Comparison of ENCODE assay signal across 16 cellular contexts in the genomic region with DNA sequence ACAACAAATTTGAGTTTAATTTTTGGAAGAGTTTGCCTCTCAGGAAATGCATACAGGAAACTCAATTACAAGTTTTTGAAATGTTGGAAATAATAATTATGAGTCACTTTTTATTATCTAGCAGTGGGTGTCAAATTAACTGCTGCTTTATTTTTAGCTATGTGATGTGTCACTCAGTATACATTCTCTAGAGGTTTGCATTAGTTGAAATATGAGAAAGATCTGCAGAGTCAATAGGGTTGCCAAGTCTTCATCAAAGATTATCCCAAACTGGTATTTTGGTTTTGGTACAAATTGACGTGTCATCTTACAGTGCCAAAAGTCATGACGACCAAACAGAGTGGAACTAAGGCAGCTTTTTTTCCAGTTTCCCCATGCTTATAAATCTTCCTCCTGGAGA. TPM values are rescaled to one million over a fixed set of nuclear protein-coding genes. Genes with fewer than 3 reads are reported as not detected.
A peak's percentile ranks its signal among the peaks of the same experiment; 100 is the strongest.
DNase-seq lines count a peak whose midpoint lies in the region; ATAC-seq, FAIRE-seq and TF ChIP-seq lines count a peak whose summit lies in the region.
"Had no signal": no experiment of that assay in that cellular context is flagged by ENCODE, and none has a peak within 500 bp of the region (broad histone marks: within the 10 kb centered on the region; RNA-seq: fewer than 3 reads in every experiment).

No MANE protein-coding gene starts in this region.

- CTCF ChIA-PET in activated CD4-positive, alpha-beta T cell treated with anti-CD3 and anti-CD28 coated beads, Interleukin-2, amount 10 ng/mL, durations not matched to agents 7 days and 5 days (lab: Charles Lee) = interaction anchor here (0.9 to 2.3 kb wide), 2 partner anchors 22 to 30 kb away, joined by 3 to 7 read pairs; no protein-coding TSS in a partner anchor

- POLR2A ChIA-PET in activated CD4-positive, alpha-beta T cell treated with anti-CD3 and anti-CD28 coated beads, Interleukin-2, amount 10 ng/mL, durations not matched to agents 7 days and 5 days (lab: Charles Lee) = no interaction called here

- no peak overlapping the region for H3K27ac Mint-ChIP-seq in astrocyte (ENCODE audit: unreplicated experiment)
- no peak overlapping the region for H3K27ac Mint-ChIP-seq in activated CD4-positive, alpha-beta T cell treated with anti-CD3 and anti-CD28 coated beads, Interleukin-2, amount 10 ng/mL, durations not matched to agents 7 days and 5 days
- H3K27ac Mint-ChIP-seq: activated naive CD8-positive, alpha-beta T cell treated with anti-CD3 and anti-CD28 coated beads for 36 hours; CD14-positive monocyte; type B pancreatic cell; WTC11 had no signal

- H3K4me3 Mint-ChIP-seq in astrocyte (ENCODE audit: unreplicated experiment) = no peak overlapping the region
- H3K4me3 Mint-ChIP-seq in activated T-cell treated with anti-CD3 and anti-CD28 coated beads, Interleukin-2, amount 50 U/mL, for 4 hours = no peak overlapping the region
- H3K4me3 Mint-ChIP-seq in activated CD4-positive, alpha-beta T cell treated with anti-CD3 and anti-CD28 coated beads, Interleukin-2, amount 10 ng/mL, durations not matched to agents 7 days and 5 days = no peak overlapping the region
- H3K4me3 Mint-ChIP-seq: activated naive CD8-positive, alpha-beta T cell treated with anti-CD3 and anti-CD28 coated beads for 36 hours; CD14-positive monocyte; type B pancreatic cell; WTC11 had no signal

- H3K27ac ChIP-seq in astrocyte (ENCODE audit: low read depth, low read length) (no peak overlapping the region), osteoblast (ENCODE audit: low read depth, low read length) (peak overlapping the region; percentile 26)
- H3K27ac ChIP-seq: hepatocyte had no signal

- ATAC-seq in activated T-cell treated with anti-CD3 and anti-CD28 coated beads, Interleukin-2, amount 50 U/mL, for 4 hours = no peak

- FAIRE-seq in astrocyte (lab: Jason Lieb, UNC) (peak; percentile 69), D721Med (lab: Jason Lieb, UNC) (no peak)

- DNase-seq in DMS53 (lab: John Stamatoyannopoulos, UW) (peak; percentile 70), astrocyte (ENCODE audit: low read depth) (peak; percentile 62), osteoblast (ENCODE audit: insufficient read length, low spot score, missing footprints) (no peak), GOT3 (lab: John Stamatoyannopoulos, UW) (no peak), D721Med (ENCODE audit: insufficient read length, low spot score) (no peak)
- no peak for DNase-seq in activated T-cell treated with anti-CD3 and anti-CD28 coated beads, Interleukin-2, amount 50 U/mL, for 4 hours
- DNase-seq in activated CD4-positive, alpha-beta T cell treated with anti-CD3 and anti-CD28 coated beads, Interleukin-2, amount 10 ng/mL, durations not matched to agents 7 days and 5 days = no peak
- DNase-seq: activated CD8-positive, alpha-beta memory T cell treated with anti-CD3 and anti-CD28 coated beads, Interleukin-2, amount 50 U/mL, for 48 hours; activated naive CD8-positive, alpha-beta T cell treated with anti-CD3 and anti-CD28 coated beads for 36 hours; GDM1; retina had no signal

- H3K79me2 ChIP-seq in astrocyte (ENCODE audit: insufficient read depth, low read length) = no peaks in the 10 kb centered on the region
- H3K79me2 ChIP-seq in osteoblast (ENCODE audit: insufficient read depth, low read length) = no peaks in the 10 kb centered on the region
- H3K79me2 ChIP-seq: hepatocyte had no signal

- no peak for TF ChIP-seq EP300 in Ishikawa (IDR thresholded peaks at IDR 0.05; ENCODE audit: borderline replicate concordance)

- TF ChIP-seq CTCF in astrocyte (IDR thresholded peaks at IDR 0.05; ENCODE audit: insufficient read depth, low read depth, low read length) (no peak), osteoblast (IDR thresholded peaks at IDR 0.05; ENCODE audit: extremely low read depth, low read depth, low read length) (no peak), D721Med (IDR thresholded peaks at IDR 0.05; ENCODE audit: insufficient read depth, missing control alignments) (no peak)

- no peaks in the 10 kb centered on the region for H3K9me3 Mint-ChIP-seq in astrocyte (ENCODE audit: unreplicated experiment)
- H3K9me3 Mint-ChIP-seq in activated T-cell treated with anti-CD3 and anti-CD28 coated beads, Interleukin-2, amount 50 U/mL, for 4 hours = no peaks in the 10 kb centered on the region
- H3K9me3 Mint-ChIP-seq in activated CD4-positive, alpha-beta T cell treated with anti-CD3 and anti-CD28 coated beads, Interleukin-2, amount 10 ng/mL, durations not matched to agents 7 days and 5 days = no peaks in the 10 kb centered on the region
- H3K9me3 Mint-ChIP-seq: activated naive CD8-positive, alpha-beta T cell treated with anti-CD3 and anti-CD28 coated beads for 36 hours; CD14-positive monocyte; type B pancreatic cell; WTC11 had no signal

- H2AFZ ChIP-seq in astrocyte (ENCODE audit: low read depth, low read length) (no peak overlapping the region), osteoblast (ENCODE audit: low read length) (no peak overlapping the region)
- H2AFZ ChIP-seq: hepatocyte had no signal

- H3K9me3 ChIP-seq in astrocyte (ENCODE audit: insufficient read depth, low read depth, low read length) = no peaks in the 10 kb centered on the region
- H3K9me3 ChIP-seq in osteoblast (ENCODE audit: low read depth, low read length) = no peaks in the 10 kb centered on the region

- H3K4me3 ChIP-seq in astrocyte (ENCODE audit: insufficient read depth, low read depth, low read length) (no peak overlapping the region), osteoblast (ENCODE audit: insufficient read depth, low read length) (peak overlapping the region; percentile 12)
- H3K4me3 ChIP-seq: hepatocyte had no signal

- H3K4me2 ChIP-seq in astrocyte (ENCODE audit: low read length) = peak overlapping the region; percentile 49
- peak overlapping the region; percentile 37 for H3K4me2 ChIP-seq in osteoblast (ENCODE audit: insufficient read depth, low read length)

- peaks cover 12% of the 10 kb centered on the region for H3K4me1 Mint-ChIP-seq in astrocyte (ENCODE audit: low read depth, unreplicated experiment)
- H3K4me1 Mint-ChIP-seq in activated T-cell treated with anti-CD3 and anti-CD28 coated beads, Interleukin-2, amount 50 U/mL, for 4 hours (ENCODE audit: low read depth) = no peaks in the 10 kb centered on the region
- H3K4me1 Mint-ChIP-seq in activated CD4-positive, alpha-beta T cell treated with anti-CD3 and anti-CD28 coated beads, Interleukin-2, amount 10 ng/mL, durations not matched to agents 7 days and 5 days = peaks cover 20% of the 10 kb centered on the region

- H3K27me3 Mint-ChIP-seq in astrocyte (ENCODE audit: low read depth, unreplicated experiment) = no peaks in the 10 kb centered on the region
- peaks cover 20% of the 10 kb centered on the region for H3K27me3 Mint-ChIP-seq in activated T-cell treated with anti-CD3 and anti-CD28 coated beads, Interleukin-2, amount 50 U/mL, for 4 hours (ENCODE audit: low read depth)
- H3K27me3 Mint-ChIP-seq in activated CD4-positive, alpha-beta T cell treated with anti-CD3 and anti-CD28 coated beads, Interleukin-2, amount 10 ng/mL, durations not matched to agents 7 days and 5 days = peaks cover 19% of the 10 kb centered on the region

- H4K20me1 ChIP-seq in astrocyte (ENCODE audit: insufficient read depth, low read length) (no peaks in the 10 kb centered on the region), osteoblast (ENCODE audit: insufficient read depth, low read length) (no peaks in the 10 kb centered on the region)

- H3K9ac ChIP-seq in astrocyte (ENCODE audit: low read length) = no peak overlapping the region

- peaks cover 10% of the 10 kb centered on the region for H3K4me1 ChIP-seq in astrocyte (ENCODE audit: insufficient read depth, low read length)
- peaks cover 17% of the 10 kb centered on the region for H3K4me1 ChIP-seq in osteoblast (ENCODE audit: insufficient read depth, low read length)

- H3K36me3 Mint-ChIP-seq in astrocyte (ENCODE audit: low read depth, unreplicated experiment) = no peaks in the 10 kb centered on the region
- H3K36me3 Mint-ChIP-seq in activated T-cell treated with anti-CD3 and anti-CD28 coated beads, Interleukin-2, amount 50 U/mL, for 4 hours (ENCODE audit: insufficient read depth) = no peaks in the 10 kb centered on the region
- no peaks in the 10 kb centered on the region for H3K36me3 Mint-ChIP-seq in activated CD4-positive, alpha-beta T cell treated with anti-CD3 and anti-CD28 coated beads, Interleukin-2, amount 10 ng/mL, durations not matched to agents 7 days and 5 days (ENCODE audit: low read depth)
- H3K36me3 Mint-ChIP-seq: activated naive CD8-positive, alpha-beta T cell treated with anti-CD3 and anti-CD28 coated beads for 36 hours; CD14-positive monocyte; type B pancreatic cell; WTC11 had no signal

- peaks cover 3% of the 10 kb centered on the region for H3K27me3 ChIP-seq in astrocyte (ENCODE audit: insufficient read depth, low read length)
- peaks cover 24% of the 10 kb centered on the region for H3K27me3 ChIP-seq in osteoblast (ENCODE audit: insufficient read depth, low read length)
- H3K27me3 ChIP-seq: hepatocyte had no signal

- no peak for TF ChIP-seq RAD21 in Ishikawa (IDR thresholded peaks at IDR 0.05; ENCODE audit: low read depth)

- H3K36me3 ChIP-seq in astrocyte (ENCODE audit: insufficient read depth, low read length) (no peaks in the 10 kb centered on the region), osteoblast (ENCODE audit: insufficient read depth, low read length) (no peaks in the 10 kb centered on the region)

TF ChIP-seq in Ishikawa, 13 proteins besides CTCF, POLR2A, EP300 and RAD21:
- TF ChIP-seq NFIC (IDR thresholded peaks at IDR 0.05) (peak; percentile 21; the same call in 1 of the 2 replicates), TEAD4 (IDR thresholded peaks at IDR 0.05) (no peak)

RNA-seq across cellular contexts. Expression of gene DIPK1A, which starts 54.3 kb away (rescaled TPM):
- total RNA-seq in astrocyte (8.4 and 8.7 TPM in 2 replicates), osteoblast (29.0 and 29.8 TPM in 2 replicates)
- total RNA-seq in activated T-cell treated with anti-CD3 and anti-CD28 coated beads, Interleukin-2, amount 50 U/mL, for 4 hours = 1 to 10 TPM; 3.6 to 5.3 (median 4.2) TPM
- total RNA-seq in activated CD4-positive, alpha-beta T cell treated with anti-CD3 and anti-CD28 coated beads, Interleukin-2, amount 10 ng/mL, durations not matched to agents 7 days and 5 days = 10 to 100 TPM; 17.7 to 19.1 TPM

Comparison
In these comparisons a context has a peak if more than half of its experiments do, and no peak if none do; other contexts are left out.
1. DNase-seq: peak in DMS53 (single experiment) and astrocyte (single experiment); none in osteoblast (single experiment), GOT3 (single experiment), D721Med (single experiment), activated T-cell treated with anti-CD3 and anti-CD28 coated beads, Interleukin-2, amount 50 U/mL, for 4 hours (single experiment) and activated CD4-positive, alpha-beta T cell treated with anti-CD3 and anti-CD28 coated beads, Interleukin-2, amount 10 ng/mL, durations not matched to agents 7 days and 5 days (single experiment).